Comparison of ENCODE assay signal across 2 cellular contexts in genomic region chr4:41158274-41158673, GRCh38.
A peak's percentile ranks its signal among the peaks of the same experiment; 100 is the strongest.
TF ChIP-seq lines count a peak whose summit lies in the region.

No MANE protein-coding gene starts in this region.

TF ChIP-seq in IMR-90, 13 proteins besides CTCF, POLR2A, EP300 and RAD21:
- TF ChIP-seq ELK1 (IDR thresholded peaks at IDR 0.05; ENCODE audit: borderline replicate concordance, low read depth, low read length) (no peak), NFE2L2 (IDR thresholded peaks at IDR 0.05; ENCODE audit: low read depth, low read length) (no peak), MXI1 (IDR thresholded peaks at IDR 0.05; ENCODE audit: borderline replicate concordance, low read depth, low read length) (no peak), BHLHE40 (IDR thresholded peaks at IDR 0.05; ENCODE audit: low read depth, low read length) (no peak), RCOR1 (IDR thresholded peaks at IDR 0.05; ENCODE audit: insufficient replicate concordance, low read length) (no peak), SMC3 (IDR thresholded peaks at IDR 0.05; ENCODE audit: low read depth, low read length) (no peak), FOS (IDR thresholded peaks at IDR 0.05; ENCODE audit: low read depth, low read length) (no peak), USF2 (IDR thresholded peaks at IDR 0.05; ENCODE audit: low read depth, low read length) (no peak), MAZ (IDR thresholded peaks at IDR 0.05; ENCODE audit: borderline replicate concordance, low read depth, low read length) (no peak), MAFK (IDR thresholded peaks at IDR 0.05; ENCODE audit: low read depth, low read length) (no peak), CEBPB (IDR thresholded peaks at IDR 0.05; ENCODE audit: low read depth, low read length) (no peak), RFX5 (IDR thresholded peaks at IDR 0.05; ENCODE audit: low read depth, low read length) (no peak), CHD1 (IDR thresholded peaks at IDR 0.05; ENCODE audit: low read depth, low read length) (no peak)

TF ChIP-seq in endothelial cell of umbilical vein, 7 proteins besides CTCF, POLR2A, EP300 and RAD21:
- TF ChIP-seq FOS (IDR thresholded peaks at IDR 0.05; ENCODE audit: borderline replicate concordance, insufficient read depth, low read length) (peak; percentile 50), GATA2 (IDR thresholded peaks at IDR 0.05; ENCODE audit: insufficient read depth, insufficient read length, low read depth, low read length) (no peak), MAX (IDR thresholded peaks at IDR 0.05; ENCODE audit: insufficient read depth, insufficient read length) (no peak)
